In the genomic region with DNA sequence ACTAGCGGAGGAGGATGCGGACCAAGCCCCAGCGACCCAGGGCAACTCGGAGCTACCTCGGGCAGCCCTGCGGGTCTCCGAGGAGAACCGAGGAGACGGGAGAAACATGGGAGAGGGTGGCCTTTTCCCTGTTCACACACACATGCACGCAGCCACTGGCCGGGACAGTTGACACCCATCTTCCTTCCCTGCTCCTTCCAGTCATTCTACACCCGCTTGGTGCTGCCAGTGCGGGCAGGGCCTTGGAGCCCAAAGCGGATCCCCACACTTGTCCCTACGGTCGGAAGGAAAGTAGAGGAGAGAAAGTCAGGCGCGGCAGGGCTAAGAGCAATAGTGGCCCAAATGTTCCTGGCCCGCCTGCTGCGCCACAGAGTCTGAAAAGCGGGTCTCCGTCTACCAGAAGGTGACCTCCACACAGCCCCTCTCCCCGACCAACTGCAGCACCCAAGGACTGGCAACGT, we compare ENCODE assay signal across 8 cellular contexts. TPM values are rescaled to one million over a fixed set of nuclear protein-coding genes. Genes with fewer than 3 reads are reported as not detected.
DNase-seq lines count a peak whose midpoint lies in the region; ATAC-seq and TF ChIP-seq lines count a peak whose summit lies in the region.

No MANE protein-coding gene starts in this region.

- H3K4me2 ChIP-seq in GM23338, result peak overlapping the region; percentile 97

- 7 to 9% (median 8%) methylated on average over 22 to 24 of the region's 24 CpGs for WGBS in psoas muscle, 3 donors

- BruUV-seq in A673 (replicated peaks; lab: Mats Ljungman, UMichigan), result no TSS peak

- H3K9me3 ChIP-seq in A673 (ENCODE audit: low read depth, low read length, poor library complexity, severe bottlenecking) (no peaks in the 10 kb centered on the region), psoas muscle (no peaks in the 10 kb centered on the region)

- H3F3A ChIP-seq in GM23338 (replicated peaks; ENCODE audit: low read depth), result 0 out of 2 replicates have a peak, but pooled peaks cover 3% of the 10 kb centered on the region

- peak overlapping the region; percentile 91 for H3K27ac ChIP-seq in A673 (ENCODE audit: low read depth, low read length, poor library complexity, severe bottlenecking)
- H3K27ac ChIP-seq in GM23338 (ENCODE audit: low read depth), result 0 out of 2 replicates have a peak overlapping the region, but pooled peaks have one; percentile 95
- peak overlapping the region; percentile 87 for H3K27ac ChIP-seq in psoas muscle

- no peaks in the 10 kb centered on the region; the same call in 2 of the 3 replicates for H3K36me3 Mint-ChIP-seq in GM23338 (ENCODE audit: low read depth)
- no peaks in the 10 kb centered on the region for H3K36me3 Mint-ChIP-seq in activated CD4-positive, alpha-beta memory T cell treated with anti-CD3 and anti-CD28 coated beads for 36 hours
- no peaks in the 10 kb centered on the region for H3K36me3 Mint-ChIP-seq in glutamatergic neuron (ENCODE audit: unreplicated experiment)

- intact Hi-C loops in A673 (cut with micrococcal nuclease; ENCODE audit: unreplicated experiment) (loop anchor here (5.0 kb wide), 3 partner anchors 161 to 384 kb away; no protein-coding TSS in a partner anchor), psoas muscle (cut with DNase I) (loop anchor here (5.0 to 10.0 kb wide), 5 partner anchors 66 to 1206 kb away; no protein-coding TSS in a partner anchor)
- intact Hi-C loops in activated CD4-positive, alpha-beta memory T cell treated with anti-CD3 and anti-CD28 coated beads for 36 hours (cut with micrococcal nuclease), result loop anchor here (1.0 to 10.0 kb wide), 7 partner anchors 142 to 1479 kb away; a partner anchor contains a TSS

- POLR2A ChIA-PET in A673 (lab: Charles Lee; ENCODE audit: low non-redundant PET), result no interaction called here
- POLR2A ChIA-PET in activated CD4-positive, alpha-beta memory T cell treated with anti-CD3 and anti-CD28 coated beads for 36 hours (lab: Charles Lee), result interaction anchor here (1.5 to 2.2 kb wide), 2 partner anchors 71 to 179 kb away, joined by 7 to 12 read pairs; no protein-coding TSS in a partner anchor

- H3K4me1 Mint-ChIP-seq in GM23338, result peaks cover 23% of the 10 kb centered on the region
- H3K4me1 Mint-ChIP-seq in activated CD4-positive, alpha-beta memory T cell treated with anti-CD3 and anti-CD28 coated beads for 36 hours (ENCODE audit: low read depth), result peaks cover 26% of the 10 kb centered on the region
- peaks cover 9% of the 10 kb centered on the region for H3K4me1 Mint-ChIP-seq in glutamatergic neuron (ENCODE audit: low read depth, unreplicated experiment)

- ATAC-seq in GM23338 (peak; percentile 21), psoas muscle (peak in 2 of 4 donors; percentile 11 to 17)

- H2AFZ ChIP-seq in GM23338, result peak overlapping the region; percentile 96

- H3K27ac Mint-ChIP-seq in GM23338 (peak overlapping the region; percentile 75; the same call in 1 of the 2 replicates), glutamatergic neuron (ENCODE audit: unreplicated experiment) (peak overlapping the region; percentile 92)
- peak overlapping the region; percentile 88 for H3K27ac Mint-ChIP-seq in activated CD4-positive, alpha-beta memory T cell treated with anti-CD3 and anti-CD28 coated beads for 36 hours

- TF ChIP-seq CTCF in A673 (conservative IDR thresholded peaks at IDR 0.05; ENCODE audit: low read depth, low read length) (no peak), GM23338 (conservative IDR thresholded peaks at IDR 0.05; ENCODE audit: low read depth in 2 of 2) (no peak), glutamatergic neuron (IDR thresholded peaks at IDR 0.05; ENCODE audit: partially characterized antibody, unreplicated experiment) (no peak), psoas muscle (IDR thresholded peaks at IDR 0.05) (no peak), GM20000 (IDR thresholded peaks at IDR 0.05; ENCODE audit: extremely low read depth, missing control alignments) (no peak)

- H3K36me3 ChIP-seq in A673 (ENCODE audit: insufficient read depth, low read length, poor library complexity, severe bottlenecking) (no peaks in the 10 kb centered on the region), GM23338 (ENCODE audit: insufficient read depth) (no peaks in the 10 kb centered on the region), psoas muscle (ENCODE audit: insufficient read depth in 1 of 2, low read depth in 1 of 2) (no peaks in the 10 kb centered on the region)

- H3K27me3 Mint-ChIP-seq in GM23338 (ENCODE audit: insufficient read depth, low read depth, poor library complexity), result peaks cover 17% of the 10 kb centered on the region
- peaks cover 9% of the 10 kb centered on the region for H3K27me3 Mint-ChIP-seq in activated CD4-positive, alpha-beta memory T cell treated with anti-CD3 and anti-CD28 coated beads for 36 hours
- peaks cover 15% of the 10 kb centered on the region for H3K27me3 Mint-ChIP-seq in glutamatergic neuron (ENCODE audit: unreplicated experiment)

- H3K9me2 ChIP-seq in GM23338 (ENCODE audit: insufficient read depth), result no peaks in the 10 kb centered on the region

- CTCF ChIA-PET in A673 (lab: Charles Lee), result interaction anchor here (0.5 kb wide), 1 partner anchor 266 kb away, joined by 8 read pairs; no protein-coding TSS in a partner anchor
- CTCF ChIA-PET in activated CD4-positive, alpha-beta memory T cell treated with anti-CD3 and anti-CD28 coated beads for 36 hours (lab: Charles Lee), result interaction anchor here (0.7 to 2.5 kb wide), 8 partner anchors 20 to 381 kb away, joined by 3 to 10 read pairs (median 3); no protein-coding TSS in a partner anchor

- peak; percentile 35 for DNase-seq in A673 (ENCODE audit: low spot score)
- DNase-seq in GM23338 (ENCODE audit: low spot score), result peak; percentile 52
- no peak for DNase-seq in activated CD4-positive, alpha-beta memory T cell treated with anti-CD3 and anti-CD28 coated beads for 36 hours
- no peak for DNase-seq in glutamatergic neuron
- no peak for DNase-seq in psoas muscle
- no peak for DNase-seq in stimulated activated naive CD4-positive, alpha-beta T cell treated with Interleukin-2 at 50 U/mL for 16 hours (lab: John Stamatoyannopoulos, UW)
- DNase-seq in cortex of kidney (lab: John Stamatoyannopoulos, UW), result no peak
- DNase-seq in GM20000 (ENCODE audit: low spot score), result no peak

- peaks cover 24% of the 10 kb centered on the region for H3K79me2 ChIP-seq in GM23338 (replicated peaks; ENCODE audit: insufficient read depth)

- 0 out of 2 replicates have a peak, but pooled peaks cover 3% of the 10 kb centered on the region for H4K20me1 ChIP-seq in GM23338 (replicated peaks; ENCODE audit: insufficient read depth)

- H3K27me3 ChIP-seq in A673 (replicated peaks; ENCODE audit: insufficient read depth, low read depth, low read length, poor library complexity), result no peaks in the 10 kb centered on the region
- H3K27me3 ChIP-seq in GM23338 (ENCODE audit: insufficient read depth), result peaks cover 27% of the 10 kb centered on the region
- H3K27me3 ChIP-seq in psoas muscle (ENCODE audit: insufficient read depth in 3 of 3, low read length in 2 of 3), result no peaks in the 10 kb centered on the region

- H3K9me3 Mint-ChIP-seq in GM23338, result peaks cover 4% of the 10 kb centered on the region; the same call in 1 of the 3 replicates
- no peaks in the 10 kb centered on the region for H3K9me3 Mint-ChIP-seq in activated CD4-positive, alpha-beta memory T cell treated with anti-CD3 and anti-CD28 coated beads for 36 hours
- H3K9me3 Mint-ChIP-seq in glutamatergic neuron (ENCODE audit: unreplicated experiment), result peaks cover 17% of the 10 kb centered on the region

- peak overlapping the region; percentile 98 for H3K4me3 ChIP-seq in A673 (ENCODE audit: low read depth, low read length, poor library complexity, severe bottlenecking)
- H3K4me3 ChIP-seq in GM23338, result peak overlapping the region; percentile 95
- peak overlapping the region; percentile 84 for H3K4me3 ChIP-seq in psoas muscle

- H3K4me3 Mint-ChIP-seq in GM23338 (peak overlapping the region; percentile 98), glutamatergic neuron (ENCODE audit: unreplicated experiment) (peak overlapping the region; percentile 95)
- H3K4me3 Mint-ChIP-seq in activated CD4-positive, alpha-beta memory T cell treated with anti-CD3 and anti-CD28 coated beads for 36 hours, result peak overlapping the region; percentile 95

- H3K4me1 ChIP-seq in A673 (ENCODE audit: insufficient read depth, low read length, poor library complexity, severe bottlenecking) (peaks cover 27% of the 10 kb centered on the region), GM23338 (ENCODE audit: insufficient read depth) (peaks cover 16% of the 10 kb centered on the region), psoas muscle (peaks cover 16% of the 10 kb centered on the region)

TF ChIP-seq in GM23338, 12 proteins besides CTCF, POLR2A, EP300 and RAD21 (continues in another document):
- no peak for TF ChIP-seq JUNB (IDR thresholded peaks at IDR 0.05; ENCODE audit: unreplicated experiment)

RNA-seq across cellular contexts. Expression of a gene that starts 1.1 kb away (rescaled TPM):
- 117 and 129 TPM in 2 replicates for total RNA-seq in A673 (2021)
- total RNA-seq in GM23338 (2014; rRNA removed; shearing (Covaris generic)), result 26.8 and 27.0 TPM in 2 replicates
- polyA plus RNA-seq in GM23338 (2016; fragmentation: Nextera tagmentation; extraction: Ambion mirVana), result 36.5 and 45.2 TPM in 2 replicates
- 10 to 100 TPM; 14.3 to 14.6 TPM for total RNA-seq in activated CD4-positive, alpha-beta memory T cell treated with anti-CD3 and anti-CD28 coated beads for 36 hours
- 29.9 TPM for total RNA-seq in glutamatergic neuron (ENCODE audit: unreplicated experiment)
- 10 to 100 TPM; 32.6 to 65.9 (median 36.7) TPM for total RNA-seq in psoas muscle
- polyA plus RNA-seq in psoas muscle, result 10 to 100 TPM; 10.4 to 15.3 (median 12.5) TPM

Comparison
In these comparisons a context has a peak if more than half of its experiments do, and no peak if none do; other contexts are left out.
1. DNase-seq: peak in A673 (single experiment) and GM23338 (single experiment); none in activated CD4-positive, alpha-beta memory T cell treated with anti-CD3 and anti-CD28 coated beads for 36 hours (single experiment), glutamatergic neuron (single experiment), psoas muscle (0 of 2), stimulated activated naive CD4-positive, alpha-beta T cell treated with Interleukin-2 at 50 U/mL for 16 hours (single experiment), cortex of kidney (single experiment) and GM20000 (single experiment).
2. Peak in every context shown above with its lines, with median percentiles within 50 percentile points of each other: H3K27ac ChIP-seq, H3K4me3 ChIP-seq, H3K27ac Mint-ChIP-seq and H3K4me3 Mint-ChIP-seq.